7 cellular contexts compared by ENCODE assay signal in the genomic region with DNA sequence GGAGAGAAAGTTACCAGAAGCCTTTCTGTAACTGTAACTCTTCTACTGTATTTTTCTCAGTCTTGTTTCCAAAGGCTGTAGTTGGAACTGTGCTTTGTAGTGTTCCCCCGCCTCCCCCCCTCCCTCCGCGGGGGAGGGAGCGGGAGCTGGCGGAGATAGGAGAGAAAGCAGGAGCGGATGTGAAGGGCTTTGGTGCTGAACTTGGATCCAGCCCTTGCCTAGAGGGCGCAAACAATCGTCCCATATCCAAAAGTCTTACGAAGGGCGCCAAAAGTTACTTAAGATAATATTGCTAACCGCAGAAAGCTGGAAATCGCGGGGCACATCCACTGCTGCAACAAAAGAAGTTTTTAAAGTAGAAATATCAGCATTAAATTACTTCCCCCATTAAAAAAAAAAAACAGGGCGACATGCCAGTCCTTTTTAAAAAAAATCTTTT. TPM values are rescaled to one million over a fixed set of nuclear protein-coding genes. Genes with fewer than 3 reads are reported as not detected.
A peak's percentile ranks its signal among the peaks of the same experiment; 100 is the strongest.
DNase-seq lines count a peak whose midpoint lies in the region; ATAC-seq and TF ChIP-seq lines count a peak whose summit lies in the region.

No MANE protein-coding gene starts in this region.

- in situ Hi-C loops in GM13976 (cut with MboI; ENCODE audit: low sequenced_read_pairs, unreplicated experiment): no loop called here

- peak overlapping the region; percentile 56 for H3K4me3 Mint-ChIP-seq in activated T-cell treated with anti-CD3 and anti-CD28 coated beads, Interleukin-2, amount 50 U/mL, for 24 hours
- peak overlapping the region; percentile 72 for H3K4me3 Mint-ChIP-seq in nephron progenitor cell

- peak overlapping the region; percentile 0 for H3K27ac ChIP-seq in foreskin keratinocyte

- TF ChIP-seq CTCF in foreskin keratinocyte (conservative IDR thresholded peaks at IDR 0.05) (peak; percentile 57), nephron progenitor cell (IDR thresholded peaks at IDR 0.05) (no peak), GM13976 (IDR thresholded peaks at IDR 0.05; ENCODE audit: borderline replicate concordance, control extremely low read depth, extremely low read depth, insufficient read depth, missing control alignments) (no peak)

- H3K27me3 ChIP-seq in foreskin keratinocyte: no peaks in the 10 kb centered on the region

- ATAC-seq in foreskin keratinocyte (peak; percentile 25), HG03439 (IDR thresholded peaks at IDR 0.05; ENCODE audit: unreplicated experiment) (no peak)

- peaks cover 7% of the 10 kb centered on the region for H3K36me3 Mint-ChIP-seq in activated T-cell treated with anti-CD3 and anti-CD28 coated beads, Interleukin-2, amount 50 U/mL, for 24 hours (ENCODE audit: low read depth)
- H3K36me3 Mint-ChIP-seq in nephron progenitor cell (ENCODE audit: low read depth): no peaks in the 10 kb centered on the region

- peaks cover 24% of the 10 kb centered on the region for H3K27me3 Mint-ChIP-seq in activated T-cell treated with anti-CD3 and anti-CD28 coated beads, Interleukin-2, amount 50 U/mL, for 24 hours
- H3K27me3 Mint-ChIP-seq in nephron progenitor cell (ENCODE audit: low read depth, poor library complexity): peaks cover 73% of the 10 kb centered on the region

- H3K4me1 Mint-ChIP-seq in activated T-cell treated with anti-CD3 and anti-CD28 coated beads, Interleukin-2, amount 50 U/mL, for 24 hours (ENCODE audit: low read depth): peaks cover 62% of the 10 kb centered on the region
- H3K4me1 Mint-ChIP-seq in nephron progenitor cell: peaks cover 55% of the 10 kb centered on the region

- peak; percentile 74 for DNase-seq in ELR (ENCODE audit: low read depth)
- peak; percentile 82 for DNase-seq in NCI-H2029 (lab: John Stamatoyannopoulos, UW)
- DNase-seq in activated T-cell treated with anti-CD3 and anti-CD28 coated beads, Interleukin-2, amount 50 U/mL, for 24 hours: peak; percentile 40
- peak in 1 of 2 donors; percentile 67 for DNase-seq in foreskin keratinocyte
- peak; percentile 56 for DNase-seq in nephron progenitor cell
- no peak for DNase-seq in GM13976 (ENCODE audit: low spot score)

- no peak overlapping the region for H3K27ac Mint-ChIP-seq in activated T-cell treated with anti-CD3 and anti-CD28 coated beads, Interleukin-2, amount 50 U/mL, for 24 hours
- no peak overlapping the region for H3K27ac Mint-ChIP-seq in nephron progenitor cell

- peaks cover 39% of the 10 kb centered on the region for H3K4me1 ChIP-seq in foreskin keratinocyte

- no peaks in the 10 kb centered on the region for H3K9me3 Mint-ChIP-seq in activated T-cell treated with anti-CD3 and anti-CD28 coated beads, Interleukin-2, amount 50 U/mL, for 24 hours
- no peaks in the 10 kb centered on the region for H3K9me3 Mint-ChIP-seq in nephron progenitor cell

RNA-seq across cellular contexts. Expression of a gene that starts 2.4 kb away (rescaled TPM):
- total RNA-seq in foreskin keratinocyte: 15.1 and 16.8 TPM in 2 replicates
- polyA plus RNA-seq in foreskin keratinocyte: 3.2 and 4.0 TPM in 2 replicates
